Comparison of ENCODE assay signal across 1 cellular context in the genomic region with DNA sequence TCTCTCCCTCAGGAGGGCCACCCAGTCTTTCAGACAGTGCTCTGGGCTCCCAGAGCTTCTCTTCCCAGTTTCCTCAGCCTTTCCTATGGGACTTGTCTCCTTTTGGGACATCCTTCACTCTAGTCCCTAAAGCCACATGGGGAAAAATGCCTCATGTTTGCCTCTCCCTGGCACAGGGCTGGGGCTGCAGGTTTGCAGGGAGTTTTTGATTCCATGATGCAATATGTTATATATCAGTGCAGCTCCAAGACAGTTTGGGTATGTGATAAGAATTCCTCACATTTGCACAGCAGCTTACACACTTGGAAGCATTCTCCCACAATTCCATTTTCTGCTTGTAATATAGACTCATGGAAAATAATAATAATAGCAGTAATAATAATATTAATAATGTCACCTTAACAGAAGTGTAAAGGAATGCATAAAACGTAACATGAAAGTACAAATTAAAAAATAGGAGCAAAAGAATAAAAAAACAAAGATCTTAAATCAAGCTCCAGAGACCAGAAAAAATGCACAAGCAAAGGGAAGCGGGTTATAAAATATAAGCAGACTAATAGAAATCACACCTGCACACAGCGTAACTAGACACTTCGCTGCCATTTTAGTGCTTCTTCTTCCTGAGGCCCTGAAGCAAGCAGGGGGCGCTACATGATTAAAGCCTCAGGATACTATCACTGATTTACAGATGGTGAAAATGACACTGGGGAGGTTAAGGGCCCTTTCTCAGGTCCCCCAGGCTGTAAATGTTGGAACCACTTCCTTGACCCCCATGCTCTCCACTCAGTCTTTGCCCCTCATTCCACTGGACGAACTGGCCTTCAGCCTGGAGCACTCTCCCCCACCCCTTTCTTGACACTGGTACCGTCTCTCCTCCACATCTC.
TF ChIP-seq lines count a peak whose summit lies in the region.

No MANE protein-coding gene starts in this region.

TF ChIP-seq in K562, 482 proteins besides CTCF, POLR2A, EP300 and RAD21 (continued from another document and continues in another):
- TF ChIP-seq, protein P1, sequence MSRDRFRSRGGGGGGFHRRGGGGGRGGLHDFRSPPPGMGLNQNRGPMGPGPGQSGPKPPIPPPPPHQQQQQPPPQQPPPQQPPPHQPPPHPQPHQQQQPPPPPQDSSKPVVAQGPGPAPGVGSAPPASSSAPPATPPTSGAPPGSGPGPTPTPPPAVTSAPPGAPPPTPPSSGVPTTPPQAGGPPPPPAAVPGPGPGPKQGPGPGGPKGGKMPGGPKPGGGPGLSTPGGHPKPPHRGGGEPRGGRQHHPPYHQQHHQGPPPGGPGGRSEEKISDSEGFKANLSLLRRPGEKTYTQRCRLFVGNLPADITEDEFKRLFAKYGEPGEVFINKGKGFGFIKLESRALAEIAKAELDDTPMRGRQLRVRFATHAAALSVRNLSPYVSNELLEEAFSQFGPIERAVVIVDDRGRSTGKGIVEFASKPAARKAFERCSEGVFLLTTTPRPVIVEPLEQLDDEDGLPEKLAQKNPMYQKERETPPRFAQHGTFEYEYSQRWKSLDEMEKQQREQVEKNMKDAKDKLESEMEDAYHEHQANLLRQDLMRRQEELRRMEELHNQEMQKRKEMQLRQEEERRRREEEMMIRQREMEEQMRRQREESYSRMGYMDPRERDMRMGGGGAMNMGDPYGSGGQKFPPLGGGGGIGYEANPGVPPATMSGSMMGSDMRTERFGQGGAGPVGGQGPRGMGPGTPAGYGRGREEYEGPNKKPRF (IDR thresholded peaks at IDR 0.05; ENCODE audit: low read depth, low read length), result no peak
- TF ChIP-seq SIN3B (IDR thresholded peaks at IDR 0.05; ENCODE audit: low read depth) (no peak), MYC (IDR thresholded peaks at IDR 0.05; ENCODE audit: low read depth, low read length) (peak; percentile 7; the same call in 1 of the 2 replicates), MYC (CRISPR knock-in tag; IDR thresholded peaks at IDR 0.05; ENCODE audit: borderline replicate concordance, low read depth) (no peak), ZNF217 (CRISPR knock-in tag; IDR thresholded peaks at IDR 0.05) (no peak), ZNF766 (CRISPR knock-in tag; conservative IDR thresholded peaks at IDR 0.05) (no peak), EWSR1 (IDR thresholded peaks at IDR 0.05; ENCODE audit: borderline replicate concordance, low read depth, partially characterized antibody) (no peak), ZNF232 (CRISPR knock-in tag; IDR thresholded peaks at IDR 0.05) (no peak), HSF4 (CRISPR knock-in tag; IDR thresholded peaks at IDR 0.05; ENCODE audit: borderline replicate concordance) (no peak), SIRT6 (IDR thresholded peaks at IDR 0.05; ENCODE audit: low read depth, low read length) (no peak), ZNF717 (CRISPR knock-in tag; IDR thresholded peaks at IDR 0.05) (no peak), ZNF239 (CRISPR knock-in tag; IDR thresholded peaks at IDR 0.05) (no peak), ZFP36 (IDR thresholded peaks at IDR 0.05; ENCODE audit: low read depth, low read length, partially characterized antibody) (no peak), NR2C2 (CRISPR knock-in tag; IDR thresholded peaks at IDR 0.05) (no peak), NR2C2 (tag; IDR thresholded peaks at IDR 0.05) (peak; percentile 45; the same call in 1 of the 2 replicates), ZSCAN29 (IDR thresholded peaks at IDR 0.05) (no peak), PCBP2 (IDR thresholded peaks at IDR 0.05; ENCODE audit: low read depth, low read length, poor library complexity, severe bottlenecking) (no peak), YY1 (IDR thresholded peaks at IDR 0.05; ENCODE audit: borderline replicate concordance in 1 of 3, control insufficient read depth in 1 of 3, extremely low read depth in 1 of 3, insufficient read depth in 3 of 3, insufficient read length in 1 of 3, insufficient replicate concordance in 2 of 3, low read depth in 1 of 3, low read length in 2 of 3) (peak in 2 of 3 experiments; percentile 27 to 86), PRPF4 (IDR thresholded peaks at IDR 0.05; ENCODE audit: insufficient read depth, low read depth, low read length, poor library complexity, severe bottlenecking) (no peak), MCM5 (IDR thresholded peaks at IDR 0.05; ENCODE audit: low read depth) (no peak), NELFE (IDR thresholded peaks at IDR 0.05; ENCODE audit: insufficient read depth, insufficient read length) (no peak), NR3C1 (CRISPR knock-in tag; IDR thresholded peaks at IDR 0.05) (no peak), SP2 (IDR thresholded peaks at IDR 0.05; ENCODE audit: extremely low read depth, low read depth, low read length, poor library complexity, severe bottlenecking) (no peak)
- TF ChIP-seq, protein P2, sequence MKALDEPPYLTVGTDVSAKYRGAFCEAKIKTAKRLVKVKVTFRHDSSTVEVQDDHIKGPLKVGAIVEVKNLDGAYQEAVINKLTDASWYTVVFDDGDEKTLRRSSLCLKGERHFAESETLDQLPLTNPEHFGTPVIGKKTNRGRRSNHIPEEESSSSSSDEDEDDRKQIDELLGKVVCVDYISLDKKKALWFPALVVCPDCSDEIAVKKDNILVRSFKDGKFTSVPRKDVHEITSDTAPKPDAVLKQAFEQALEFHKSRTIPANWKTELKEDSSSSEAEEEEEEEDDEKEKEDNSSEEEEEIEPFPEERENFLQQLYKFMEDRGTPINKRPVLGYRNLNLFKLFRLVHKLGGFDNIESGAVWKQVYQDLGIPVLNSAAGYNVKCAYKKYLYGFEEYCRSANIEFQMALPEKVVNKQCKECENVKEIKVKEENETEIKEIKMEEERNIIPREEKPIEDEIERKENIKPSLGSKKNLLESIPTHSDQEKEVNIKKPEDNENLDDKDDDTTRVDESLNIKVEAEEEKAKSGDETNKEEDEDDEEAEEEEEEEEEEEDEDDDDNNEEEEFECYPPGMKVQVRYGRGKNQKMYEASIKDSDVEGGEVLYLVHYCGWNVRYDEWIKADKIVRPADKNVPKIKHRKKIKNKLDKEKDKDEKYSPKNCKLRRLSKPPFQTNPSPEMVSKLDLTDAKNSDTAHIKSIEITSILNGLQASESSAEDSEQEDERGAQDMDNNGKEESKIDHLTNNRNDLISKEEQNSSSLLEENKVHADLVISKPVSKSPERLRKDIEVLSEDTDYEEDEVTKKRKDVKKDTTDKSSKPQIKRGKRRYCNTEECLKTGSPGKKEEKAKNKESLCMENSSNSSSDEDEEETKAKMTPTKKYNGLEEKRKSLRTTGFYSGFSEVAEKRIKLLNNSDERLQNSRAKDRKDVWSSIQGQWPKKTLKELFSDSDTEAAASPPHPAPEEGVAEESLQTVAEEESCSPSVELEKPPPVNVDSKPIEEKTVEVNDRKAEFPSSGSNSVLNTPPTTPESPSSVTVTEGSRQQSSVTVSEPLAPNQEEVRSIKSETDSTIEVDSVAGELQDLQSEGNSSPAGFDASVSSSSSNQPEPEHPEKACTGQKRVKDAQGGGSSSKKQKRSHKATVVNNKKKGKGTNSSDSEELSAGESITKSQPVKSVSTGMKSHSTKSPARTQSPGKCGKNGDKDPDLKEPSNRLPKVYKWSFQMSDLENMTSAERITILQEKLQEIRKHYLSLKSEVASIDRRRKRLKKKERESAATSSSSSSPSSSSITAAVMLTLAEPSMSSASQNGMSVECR (CRISPR knock-in tag; IDR thresholded peaks at IDR 0.05), result no peak
- TF ChIP-seq, protein P3, sequence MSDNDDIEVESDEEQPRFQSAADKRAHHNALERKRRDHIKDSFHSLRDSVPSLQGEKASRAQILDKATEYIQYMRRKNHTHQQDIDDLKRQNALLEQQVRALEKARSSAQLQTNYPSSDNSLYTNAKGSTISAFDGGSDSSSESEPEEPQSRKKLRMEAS (CRISPR knock-in tag; IDR thresholded peaks at IDR 0.05), result no peak
- TF ChIP-seq, protein P4, sequence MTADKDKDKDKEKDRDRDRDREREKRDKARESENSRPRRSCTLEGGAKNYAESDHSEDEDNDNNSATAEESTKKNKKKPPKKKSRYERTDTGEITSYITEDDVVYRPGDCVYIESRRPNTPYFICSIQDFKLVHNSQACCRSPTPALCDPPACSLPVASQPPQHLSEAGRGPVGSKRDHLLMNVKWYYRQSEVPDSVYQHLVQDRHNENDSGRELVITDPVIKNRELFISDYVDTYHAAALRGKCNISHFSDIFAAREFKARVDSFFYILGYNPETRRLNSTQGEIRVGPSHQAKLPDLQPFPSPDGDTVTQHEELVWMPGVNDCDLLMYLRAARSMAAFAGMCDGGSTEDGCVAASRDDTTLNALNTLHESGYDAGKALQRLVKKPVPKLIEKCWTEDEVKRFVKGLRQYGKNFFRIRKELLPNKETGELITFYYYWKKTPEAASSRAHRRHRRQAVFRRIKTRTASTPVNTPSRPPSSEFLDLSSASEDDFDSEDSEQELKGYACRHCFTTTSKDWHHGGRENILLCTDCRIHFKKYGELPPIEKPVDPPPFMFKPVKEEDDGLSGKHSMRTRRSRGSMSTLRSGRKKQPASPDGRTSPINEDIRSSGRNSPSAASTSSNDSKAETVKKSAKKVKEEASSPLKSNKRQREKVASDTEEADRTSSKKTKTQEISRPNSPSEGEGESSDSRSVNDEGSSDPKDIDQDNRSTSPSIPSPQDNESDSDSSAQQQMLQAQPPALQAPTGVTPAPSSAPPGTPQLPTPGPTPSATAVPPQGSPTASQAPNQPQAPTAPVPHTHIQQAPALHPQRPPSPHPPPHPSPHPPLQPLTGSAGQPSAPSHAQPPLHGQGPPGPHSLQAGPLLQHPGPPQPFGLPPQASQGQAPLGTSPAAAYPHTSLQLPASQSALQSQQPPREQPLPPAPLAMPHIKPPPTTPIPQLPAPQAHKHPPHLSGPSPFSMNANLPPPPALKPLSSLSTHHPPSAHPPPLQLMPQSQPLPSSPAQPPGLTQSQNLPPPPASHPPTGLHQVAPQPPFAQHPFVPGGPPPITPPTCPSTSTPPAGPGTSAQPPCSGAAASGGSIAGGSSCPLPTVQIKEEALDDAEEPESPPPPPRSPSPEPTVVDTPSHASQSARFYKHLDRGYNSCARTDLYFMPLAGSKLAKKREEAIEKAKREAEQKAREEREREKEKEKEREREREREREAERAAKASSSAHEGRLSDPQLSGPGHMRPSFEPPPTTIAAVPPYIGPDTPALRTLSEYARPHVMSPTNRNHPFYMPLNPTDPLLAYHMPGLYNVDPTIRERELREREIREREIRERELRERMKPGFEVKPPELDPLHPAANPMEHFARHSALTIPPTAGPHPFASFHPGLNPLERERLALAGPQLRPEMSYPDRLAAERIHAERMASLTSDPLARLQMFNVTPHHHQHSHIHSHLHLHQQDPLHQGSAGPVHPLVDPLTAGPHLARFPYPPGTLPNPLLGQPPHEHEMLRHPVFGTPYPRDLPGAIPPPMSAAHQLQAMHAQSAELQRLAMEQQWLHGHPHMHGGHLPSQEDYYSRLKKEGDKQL (CRISPR knock-in tag; IDR thresholded peaks at IDR 0.05; ENCODE audit: borderline replicate concordance), result no peak
- TF ChIP-seq, protein P5, sequence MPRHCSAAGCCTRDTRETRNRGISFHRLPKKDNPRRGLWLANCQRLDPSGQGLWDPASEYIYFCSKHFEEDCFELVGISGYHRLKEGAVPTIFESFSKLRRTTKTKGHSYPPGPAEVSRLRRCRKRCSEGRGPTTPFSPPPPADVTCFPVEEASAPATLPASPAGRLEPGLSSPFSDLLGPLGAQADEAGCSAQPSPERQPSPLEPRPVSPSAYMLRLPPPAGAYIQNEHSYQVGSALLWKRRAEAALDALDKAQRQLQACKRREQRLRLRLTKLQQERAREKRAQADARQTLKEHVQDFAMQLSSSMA (CRISPR knock-in tag; IDR thresholded peaks at IDR 0.05), result no peak
- TF ChIP-seq, protein P6, sequence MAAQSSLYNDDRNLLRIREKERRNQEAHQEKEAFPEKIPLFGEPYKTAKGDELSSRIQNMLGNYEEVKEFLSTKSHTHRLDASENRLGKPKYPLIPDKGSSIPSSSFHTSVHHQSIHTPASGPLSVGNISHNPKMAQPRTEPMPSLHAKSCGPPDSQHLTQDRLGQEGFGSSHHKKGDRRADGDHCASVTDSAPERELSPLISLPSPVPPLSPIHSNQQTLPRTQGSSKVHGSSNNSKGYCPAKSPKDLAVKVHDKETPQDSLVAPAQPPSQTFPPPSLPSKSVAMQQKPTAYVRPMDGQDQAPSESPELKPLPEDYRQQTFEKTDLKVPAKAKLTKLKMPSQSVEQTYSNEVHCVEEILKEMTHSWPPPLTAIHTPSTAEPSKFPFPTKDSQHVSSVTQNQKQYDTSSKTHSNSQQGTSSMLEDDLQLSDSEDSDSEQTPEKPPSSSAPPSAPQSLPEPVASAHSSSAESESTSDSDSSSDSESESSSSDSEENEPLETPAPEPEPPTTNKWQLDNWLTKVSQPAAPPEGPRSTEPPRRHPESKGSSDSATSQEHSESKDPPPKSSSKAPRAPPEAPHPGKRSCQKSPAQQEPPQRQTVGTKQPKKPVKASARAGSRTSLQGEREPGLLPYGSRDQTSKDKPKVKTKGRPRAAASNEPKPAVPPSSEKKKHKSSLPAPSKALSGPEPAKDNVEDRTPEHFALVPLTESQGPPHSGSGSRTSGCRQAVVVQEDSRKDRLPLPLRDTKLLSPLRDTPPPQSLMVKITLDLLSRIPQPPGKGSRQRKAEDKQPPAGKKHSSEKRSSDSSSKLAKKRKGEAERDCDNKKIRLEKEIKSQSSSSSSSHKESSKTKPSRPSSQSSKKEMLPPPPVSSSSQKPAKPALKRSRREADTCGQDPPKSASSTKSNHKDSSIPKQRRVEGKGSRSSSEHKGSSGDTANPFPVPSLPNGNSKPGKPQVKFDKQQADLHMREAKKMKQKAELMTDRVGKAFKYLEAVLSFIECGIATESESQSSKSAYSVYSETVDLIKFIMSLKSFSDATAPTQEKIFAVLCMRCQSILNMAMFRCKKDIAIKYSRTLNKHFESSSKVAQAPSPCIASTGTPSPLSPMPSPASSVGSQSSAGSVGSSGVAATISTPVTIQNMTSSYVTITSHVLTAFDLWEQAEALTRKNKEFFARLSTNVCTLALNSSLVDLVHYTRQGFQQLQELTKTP (IDR thresholded peaks at IDR 0.05; ENCODE audit: low read depth in 1 of 2, partially characterized antibody in 2 of 2), result no peak
- TF ChIP-seq, protein P7, sequence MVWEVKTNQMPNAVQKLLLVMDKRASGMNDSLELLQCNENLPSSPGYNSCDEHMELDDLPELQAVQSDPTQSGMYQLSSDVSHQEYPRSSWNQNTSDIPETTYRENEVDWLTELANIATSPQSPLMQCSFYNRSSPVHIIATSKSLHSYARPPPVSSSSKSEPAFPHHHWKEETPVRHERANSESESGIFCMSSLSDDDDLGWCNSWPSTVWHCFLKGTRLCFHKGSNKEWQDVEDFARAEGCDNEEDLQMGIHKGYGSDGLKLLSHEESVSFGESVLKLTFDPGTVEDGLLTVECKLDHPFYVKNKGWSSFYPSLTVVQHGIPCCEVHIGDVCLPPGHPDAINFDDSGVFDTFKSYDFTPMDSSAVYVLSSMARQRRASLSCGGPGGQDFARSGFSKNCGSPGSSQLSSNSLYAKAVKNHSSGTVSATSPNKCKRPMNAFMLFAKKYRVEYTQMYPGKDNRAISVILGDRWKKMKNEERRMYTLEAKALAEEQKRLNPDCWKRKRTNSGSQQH (CRISPR knock-in tag; IDR thresholded peaks at IDR 0.05), result no peak
- TF ChIP-seq, protein P8, sequence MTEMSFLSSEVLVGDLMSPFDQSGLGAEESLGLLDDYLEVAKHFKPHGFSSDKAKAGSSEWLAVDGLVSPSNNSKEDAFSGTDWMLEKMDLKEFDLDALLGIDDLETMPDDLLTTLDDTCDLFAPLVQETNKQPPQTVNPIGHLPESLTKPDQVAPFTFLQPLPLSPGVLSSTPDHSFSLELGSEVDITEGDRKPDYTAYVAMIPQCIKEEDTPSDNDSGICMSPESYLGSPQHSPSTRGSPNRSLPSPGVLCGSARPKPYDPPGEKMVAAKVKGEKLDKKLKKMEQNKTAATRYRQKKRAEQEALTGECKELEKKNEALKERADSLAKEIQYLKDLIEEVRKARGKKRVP (CRISPR knock-in tag; IDR thresholded peaks at IDR 0.05), result peak; percentile 59
- TF ChIP-seq, protein P9, sequence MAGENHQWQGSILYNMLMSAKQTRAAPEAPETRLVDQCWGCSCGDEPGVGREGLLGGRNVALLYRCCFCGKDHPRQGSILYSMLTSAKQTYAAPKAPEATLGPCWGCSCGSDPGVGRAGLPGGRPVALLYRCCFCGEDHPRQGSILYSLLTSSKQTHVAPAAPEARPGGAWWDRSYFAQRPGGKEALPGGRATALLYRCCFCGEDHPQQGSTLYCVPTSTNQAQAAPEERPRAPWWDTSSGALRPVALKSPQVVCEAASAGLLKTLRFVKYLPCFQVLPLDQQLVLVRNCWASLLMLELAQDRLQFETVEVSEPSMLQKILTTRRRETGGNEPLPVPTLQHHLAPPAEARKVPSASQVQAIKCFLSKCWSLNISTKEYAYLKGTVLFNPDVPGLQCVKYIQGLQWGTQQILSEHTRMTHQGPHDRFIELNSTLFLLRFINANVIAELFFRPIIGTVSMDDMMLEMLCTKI (IDR thresholded peaks at IDR 0.05; ENCODE audit: partially characterized antibody), result no peak
